Comparison of ENCODE assay signal across 19 cellular contexts in genomic region chr2:225748606-225749005, GRCh38.
A peak's percentile ranks its signal among the peaks of the same experiment; 100 is the strongest.
DNase-seq lines count a peak whose midpoint lies in the region; ATAC-seq and TF ChIP-seq lines count a peak whose summit lies in the region.
"Had no signal": no experiment of that assay in that cellular context is flagged by ENCODE, and none has a peak within 500 bp of the region (broad histone marks: within the 10 kb centered on the region; RNA-seq: fewer than 3 reads in every experiment).

No MANE protein-coding gene starts in this region.

- no peaks in the 10 kb centered on the region for H3K36me3 Mint-ChIP-seq in Caco-2 (ENCODE audit: insufficient read depth, unreplicated experiment)
- H3K36me3 Mint-ChIP-seq: CD14-positive monocyte; CD4-positive, alpha-beta memory T cell; CD4-positive, CD25-positive, alpha-beta regulatory T cell; CD8-positive, alpha-beta memory T cell had no signal

- no peaks in the 10 kb centered on the region for H3K9me2 ChIP-seq in PC-3 (replicated peaks; ENCODE audit: low read length)

- BruUV-seq in PC-3 (replicated peaks; lab: Mats Ljungman, UMichigan) (no TSS peak), Caco-2 (replicated peaks; lab: Mats Ljungman, UMichigan) (no TSS peak)

- H3K9ac ChIP-seq in PC-3 (ENCODE audit: low read length), result no peak overlapping the region
- H3K9ac ChIP-seq: BLaER1 had no signal

- CTCF ChIA-PET in PC-3 (lab: Charles Lee) (no interaction called here), Caco-2 (lab: Charles Lee) (no interaction called here)

- no peak overlapping the region for H2AFZ ChIP-seq in PC-3 (ENCODE audit: low read length)

- H3K27me3 ChIP-seq in PC-3 (ENCODE audit: low read length) (no peaks in the 10 kb centered on the region), Caco-2 (replicated peaks; ENCODE audit: control insufficient read depth, insufficient read depth, low read length) (no peaks in the 10 kb centered on the region)
- H3K27me3 ChIP-seq: BE2C, BLaER1 had no signal

- no peaks in the 10 kb centered on the region for H3K4me1 Mint-ChIP-seq in Caco-2 (ENCODE audit: low read depth, unreplicated experiment)
- H3K4me1 Mint-ChIP-seq: CD14-positive monocyte; CD4-positive, alpha-beta memory T cell; CD4-positive, CD25-positive, alpha-beta regulatory T cell; CD8-positive, alpha-beta memory T cell had no signal

- H3K27ac Mint-ChIP-seq in Caco-2 (ENCODE audit: unreplicated experiment), result no peak overlapping the region
- H3K27ac Mint-ChIP-seq: CD14-positive monocyte; CD4-positive, alpha-beta memory T cell; CD4-positive, CD25-positive, alpha-beta regulatory T cell; CD8-positive, alpha-beta memory T cell had no signal

- H3K27ac ChIP-seq in PC-3 (ENCODE audit: low read length), result no peak overlapping the region
- H3K27ac ChIP-seq: BLaER1 had no signal

- H3K36me3 ChIP-seq in PC-3 (ENCODE audit: low read depth, low read length) (no peaks in the 10 kb centered on the region), Caco-2 (ENCODE audit: control insufficient read depth, insufficient read depth, low read length) (no peaks in the 10 kb centered on the region)
- H3K36me3 ChIP-seq: BE2C, BLaER1 had no signal

- ATAC-seq in PC-3 (no peak), omental fat pad (ENCODE audit: low FRiP score) (no peak)

- no peak overlapping the region for H3K4me3 Mint-ChIP-seq in Caco-2 (ENCODE audit: unreplicated experiment)
- H3K4me3 Mint-ChIP-seq: CD14-positive monocyte; CD4-positive, alpha-beta memory T cell; CD4-positive, CD25-positive, alpha-beta regulatory T cell; CD8-positive, alpha-beta memory T cell had no signal

- H4K20me1 ChIP-seq in PC-3 (ENCODE audit: low read length), result no peaks in the 10 kb centered on the region
- H4K20me1 ChIP-seq: BLaER1 had no signal

- no peak for TF ChIP-seq CTCF in fibroblast of mammary gland (conservative IDR thresholded peaks at IDR 0.05; ENCODE audit: control insufficient read depth, insufficient read depth, low read depth, low read length)
- TF ChIP-seq CTCF in fibroblast of the aortic adventitia (IDR thresholded peaks at IDR 0.05; ENCODE audit: insufficient read depth, low read length), result no peak
- TF ChIP-seq CTCF in PC-3 (conservative IDR thresholded peaks at IDR 0.05; ENCODE audit: low read depth, low read length), result no peak
- TF ChIP-seq CTCF in Caco-2 (IDR thresholded peaks at IDR 0.05; ENCODE audit: insufficient read depth in 1 of 2, low read depth in 1 of 2, low read length in 1 of 2, severe bottlenecking in 1 of 2, unreplicated experiment in 1 of 2), result no peak
- no peak for TF ChIP-seq CTCF in omental fat pad (IDR thresholded peaks at IDR 0.05)

- H3K4me3 ChIP-seq in fibroblast of mammary gland (ENCODE audit: control insufficient read depth, low read depth, low read length) (no peak overlapping the region), fibroblast of the aortic adventitia (ENCODE audit: low read depth, low read length) (no peak overlapping the region), PC-3 (ENCODE audit: low read length) (no peak overlapping the region), Caco-2 (ENCODE audit: low read depth, low read length) (no peak overlapping the region)
- H3K4me3 ChIP-seq: BLaER1 had no signal

- no peaks in the 10 kb centered on the region for H3K9me3 Mint-ChIP-seq in Caco-2 (ENCODE audit: unreplicated experiment)

- H3F3A ChIP-seq in PC-3 (ENCODE audit: low read length, unreplicated experiment), result no peaks in the 10 kb centered on the region

- H3K9me3 ChIP-seq in PC-3 (ENCODE audit: low read length) (no peaks in the 10 kb centered on the region), Caco-2 (no peaks in the 10 kb centered on the region)
- H3K9me3 ChIP-seq: BE2C had no signal

- DNase-seq in amniotic epithelial cell (ENCODE audit: low read depth), result peak; percentile 55
- DNase-seq in fibroblast of mammary gland (ENCODE audit: low read depth), result peak; percentile 55
- peak; percentile 66 for DNase-seq in fibroblast of the aortic adventitia (ENCODE audit: low read depth)
- DNase-seq in PC-3, result no peak
- no peak for DNase-seq in Caco-2
- no peak for DNase-seq in omental fat pad (ENCODE audit: low spot score)
- DNase-seq: 8988T; ACHN; BE2C; C1 segment of cervical spinal cord; Calu3; CD4-positive, alpha-beta memory T cell; CD4-positive, CD25-positive, alpha-beta regulatory T cell; CD8-positive, alpha-beta memory T cell; COR-L47; DMS79 treated with DMSO at 0.1 percent for 48 hours; GF-D8 had no signal

- intact Hi-C loops in PC-3 (cut with micrococcal nuclease), result no loop called here
- intact Hi-C loops in Caco-2 (cut with micrococcal nuclease; ENCODE audit: unreplicated experiment), result no loop called here

- no peaks in the 10 kb centered on the region for H3K4me1 ChIP-seq in PC-3 (ENCODE audit: insufficient read depth, low read length)
- no peaks in the 10 kb centered on the region for H3K4me1 ChIP-seq in Caco-2
- H3K4me1 ChIP-seq: BE2C, BLaER1 had no signal

- POLR2A ChIA-PET in PC-3 (lab: Charles Lee; ENCODE audit: unreplicated experiment) (no interaction called here), Caco-2 (lab: Charles Lee) (no interaction called here)

- H3K4me2 ChIP-seq in PC-3 (ENCODE audit: low read length), result no peak overlapping the region
- H3K4me2 ChIP-seq: BLaER1 had no signal

- H3K27me3 Mint-ChIP-seq in Caco-2 (ENCODE audit: insufficient read depth, unreplicated experiment), result no peaks in the 10 kb centered on the region
- H3K27me3 Mint-ChIP-seq: CD4-positive, alpha-beta memory T cell; CD4-positive, CD25-positive, alpha-beta regulatory T cell; CD8-positive, alpha-beta memory T cell had no signal

- H3K79me2 ChIP-seq in PC-3 (ENCODE audit: low read length), result no peaks in the 10 kb centered on the region

Comparison
In these comparisons a context has a peak if more than half of its experiments do, and no peak if none do; other contexts are left out.
1. DNase-seq: peak in amniotic epithelial cell (single experiment), fibroblast of mammary gland (single experiment) and fibroblast of the aortic adventitia (single experiment); none in PC-3 (single experiment), Caco-2 (0 of 2) and omental fat pad (single experiment).